In the genomic region with DNA sequence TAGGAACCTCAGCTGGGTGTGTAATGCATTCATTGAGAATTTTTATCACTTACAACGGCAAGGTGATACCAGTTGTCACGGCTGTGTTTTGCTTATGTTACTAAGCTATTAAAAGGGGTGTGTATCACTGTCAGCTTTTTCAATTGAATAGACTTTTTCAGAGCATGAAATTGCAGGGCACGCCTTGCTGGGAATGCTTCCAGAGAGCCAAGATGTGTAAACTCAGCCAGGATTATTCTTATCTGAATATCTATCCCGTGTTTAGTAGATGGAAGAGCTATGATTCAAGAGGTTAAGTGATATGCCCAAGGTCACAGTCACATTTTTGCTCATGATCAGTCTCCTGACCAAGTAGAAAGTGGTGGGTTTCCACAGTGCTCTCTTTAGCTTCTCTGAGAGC, we compare ENCODE assay signal across 18 cellular contexts. TPM values are rescaled to one million over a fixed set of nuclear protein-coding genes. Genes with fewer than 3 reads are reported as not detected.
DNase-seq lines count a peak whose midpoint lies in the region; ATAC-seq and TF ChIP-seq lines count a peak whose summit lies in the region.
"Had no signal": no experiment of that assay in that cellular context is flagged by ENCODE, and none has a peak within 500 bp of the region (broad histone marks: within the 10 kb centered on the region; RNA-seq: fewer than 3 reads in every experiment).

No MANE protein-coding gene starts in this region.

- no peak for TF ChIP-seq CTCF in heart left ventricle (IDR thresholded peaks at IDR 0.05)

- WGBS in heart left ventricle, 4 donors = 16 to 28% (median 24%) methylated on average over 4 of the region's 4 CpGs

- no peak for TF ChIP-seq POLR2A in heart left ventricle (IDR thresholded peaks at IDR 0.05)

- H3K27me3 ChIP-seq in heart left ventricle = peaks cover 0 to 8% (median 0%) of the 10 kb centered on the region in 9 donors
- H3K27me3 ChIP-seq: vagina had no signal

- H3K4me3 ChIP-seq in heart left ventricle = no peak overlapping the region
- H3K4me3 ChIP-seq: K562, left ventricle myocardium inferior, vagina had no signal

- H3K9me3 ChIP-seq in heart left ventricle = no peaks in the 10 kb centered on the region
- H3K9me3 ChIP-seq: left ventricle myocardium inferior, vagina had no signal

- peak; percentile 41 for DNase-seq in Caki2 (ENCODE audit: low read depth)
- peak; percentile 64 for DNase-seq in NCI-H1105 (lab: John Stamatoyannopoulos, UW)
- peak; percentile 88 for DNase-seq in SK-MEL-5 (ENCODE audit: low read depth, low spot score)
- peak; percentile 55 for DNase-seq in kidney glomerular epithelial cell (lab: John Stamatoyannopoulos, UW)
- no peak for DNase-seq in NK-92 treated with Interleukin-12 subunit alpha and Interleukin-12 subunit beta, amount 100 ng/mL, for 24 hours (lab: John Stamatoyannopoulos, UW)
- no peak for DNase-seq in heart left ventricle
- no peak for DNase-seq in left lobe of liver (ENCODE audit: low spot score)
- DNase-seq: activated CD4-positive, alpha-beta T cell treated with anti-CD3 and anti-CD28 coated beads for 48 hours; activated effector memory CD4-positive, alpha-beta T cell treated with Interleukin-2 at 50 U/mL for 16 hours; caudate nucleus; left ventricle myocardium inferior; NCI-H82; nucleus accumbens; stimulated activated CD4-positive, alpha-beta T cell treated with anti-CD3 and anti-CD28 coated beads, Interleukin-15, amount 100 ng/mL, for 24 hours had no signal

- no peaks in the 10 kb centered on the region for H3K36me3 ChIP-seq in heart left ventricle
- H3K36me3 ChIP-seq: left ventricle myocardium inferior, vagina had no signal

- H3K27ac ChIP-seq in heart left ventricle = no peak overlapping the region
- H3K27ac ChIP-seq: C4-2B, left ventricle myocardium inferior, vagina had no signal

- in situ Hi-C loops in Caki2 (cut with HindIII; ENCODE audit: low pct_unique_long_range_greater_than_20kb, low sequenced_read_pairs) = no loop called here
- in situ Hi-C loops in SK-MEL-5 (cut with HindIII; ENCODE audit: low pct_unique_long_range_greater_than_20kb, low sequenced_read_pairs) = no loop called here

- ATAC-seq in HG03097 (IDR thresholded peaks at IDR 0.05; ENCODE audit: low FRiP score, unreplicated experiment) (no peak), heart left ventricle (no peak), left lobe of liver (no peak)
- ATAC-seq: K562 had no signal

- intact Hi-C loops in heart left ventricle (cut with DNase I) = loop anchor here in 3 of 10 donors (10.0 kb wide), 3 partner anchors 47 to 83 kb away; a partner anchor contains a TSS

- peaks cover 0 to 7% (median 0%) of the 10 kb centered on the region in 12 donors for H3K4me1 ChIP-seq in heart left ventricle

RNA-seq across cellular contexts. Expression of a gene that starts 6.6 kb away (rescaled TPM):
- total RNA-seq in Caki2 (2014; rRNA removed; shearing (Covaris generic); ENCODE audit: low replicate concordance) = 0.64 TPM in 1 of 2 replicates, not detected in the other
- 0.56 TPM in 1 of 2 replicates, not detected in the other for total RNA-seq in SK-MEL-5 (2014; rRNA removed; shearing (Covaris generic))
- polyA plus RNA-seq in SK-MEL-5 (2015; cell fraction: cytosol; rRNA removed) = not detected in 2 replicates
- polyA plus RNA-seq in SK-MEL-5 (2015; cell fraction: nucleus; rRNA removed) = not detected in 2 replicates
- total RNA-seq in heart left ventricle (1 to 10 TPM in 1 of 9 donors, under 1 TPM in 5, not detected in 3; 0.32 to 1.0 (median 0.71) TPM), left lobe of liver (not detected)
- polyA plus RNA-seq in heart left ventricle = under 1 TPM; 0.06 to 0.30 TPM
- total RNA-seq: K562, vagina had no signal
- polyA plus RNA-seq: K562 had no signal

Comparison
In these comparisons a context has a peak if more than half of its experiments do, and no peak if none do; other contexts are left out.
1. DNase-seq: peak in Caki2 (single experiment), NCI-H1105 (single experiment), SK-MEL-5 (single experiment) and kidney glomerular epithelial cell (single experiment); none in NK-92 treated with Interleukin-12 subunit alpha and Interleukin-12 subunit beta, amount 100 ng/mL, for 24 hours (single experiment), heart left ventricle (0 of 5) and left lobe of liver (single experiment).